ENCODE assay signal across 8 cellular contexts in genomic region chrX:54044126-54044876, GRCh38. TPM values are rescaled to one million over a fixed set of nuclear protein-coding genes. Genes with fewer than 3 reads are reported as not detected.
A peak's percentile ranks its signal among the peaks of the same experiment; 100 is the strongest.
DNase-seq lines count a peak whose midpoint lies in the region; ATAC-seq and TF ChIP-seq lines count a peak whose summit lies in the region.

Gene PHF8 (minus strand): TSS chrX:54044473. CDS start chrX:54042728, 1,745 bp downstream.

- H3K9me3 Mint-ChIP-seq in IgD-negative memory B cell = no peaks in the 10 kb centered on the region
- H3K9me3 Mint-ChIP-seq in endothelial cell (ENCODE audit: unreplicated experiment) = no peaks in the 10 kb centered on the region
- H3K9me3 Mint-ChIP-seq in mesothelial cell of epicardium = peaks cover 4% of the 10 kb centered on the region

- H3K4me3 Mint-ChIP-seq in IgD-negative memory B cell = peak within 1 kb of the TSS; percentile 91 to 100 (median 95)
- peak within 1 kb of the TSS; percentile 97 for H3K4me3 Mint-ChIP-seq in endothelial cell (ENCODE audit: unreplicated experiment)
- H3K4me3 Mint-ChIP-seq in mesothelial cell of epicardium = peak within 1 kb of the TSS; percentile 90

- peak within 1 kb of the TSS; percentile 96 to 100 (median 99) for H3K27ac Mint-ChIP-seq in IgD-negative memory B cell
- peak within 1 kb of the TSS; percentile 96 for H3K27ac Mint-ChIP-seq in endothelial cell (ENCODE audit: unreplicated experiment)
- H3K27ac Mint-ChIP-seq in mesothelial cell of epicardium = peak within 1 kb of the TSS; percentile 99

- H3K4me1 Mint-ChIP-seq in IgD-negative memory B cell (peaks cover 1 to 14% (median 8%) of the 10 kb centered on the region in 3 donors), endothelial cell (ENCODE audit: unreplicated experiment) (peaks cover 10% of the 10 kb centered on the region), mesothelial cell of epicardium (peaks cover 15% of the 10 kb centered on the region)

- DNase-seq in DMS 273 (lab: John Stamatoyannopoulos, UW; ENCODE audit: unreplicated experiment) (peak; percentile 98), OCI-M1 (lab: John Stamatoyannopoulos, UW) (peak; percentile 96), activated T-cell treated with anti-CD3 and anti-CD28 coated beads for 24 hours (ENCODE audit: low read depth) (peak; percentile 89), endothelial cell (ENCODE audit: low spot score) (peak; percentile 88), mesothelial cell of epicardium (ENCODE audit: low spot score in 2 of 2, unreplicated experiment in 2 of 2) (peak; percentile 87 to 96)
- DNase-seq in stimulated activated CD8-positive, alpha-beta memory T cell treated with anti-CD3 and anti-CD28 coated beads, Interleukin-15, amount 100 ng/mL, for 4 hours (ENCODE audit: low read depth in 2 of 2) = peak; percentile 84 to 87

- H3K36me3 Mint-ChIP-seq in IgD-negative memory B cell = peaks cover 2% of the 10 kb centered on the region
- peaks cover 4% of the 10 kb centered on the region for H3K36me3 Mint-ChIP-seq in endothelial cell (ENCODE audit: low read depth, unreplicated experiment)
- H3K36me3 Mint-ChIP-seq in mesothelial cell of epicardium = no peaks in the 10 kb centered on the region

- no peaks in the 10 kb centered on the region for H3K27me3 Mint-ChIP-seq in IgD-negative memory B cell
- peaks cover 7% of the 10 kb centered on the region for H3K27me3 Mint-ChIP-seq in endothelial cell (ENCODE audit: unreplicated experiment)
- no peaks in the 10 kb centered on the region for H3K27me3 Mint-ChIP-seq in mesothelial cell of epicardium (ENCODE audit: low read depth)

- no peak for TF ChIP-seq CTCF in endothelial cell (IDR thresholded peaks at IDR 0.05; ENCODE audit: unreplicated experiment)
- no peak for TF ChIP-seq CTCF in mesothelial cell of epicardium (IDR thresholded peaks at IDR 0.05; ENCODE audit: unreplicated experiment)

- ATAC-seq in GM21576 (IDR thresholded peaks at IDR 0.05; ENCODE audit: unreplicated experiment) = peak; percentile 79

RNA-seq across cellular contexts. Expression of gene PHF8, which starts in this region (rescaled TPM):
- 13.6 TPM for polyA plus RNA-seq in IgD-negative memory B cell
- 29.3 TPM for total RNA-seq in endothelial cell (ENCODE audit: unreplicated experiment)
- total RNA-seq in mesothelial cell of epicardium = 45.2 to 53.9 TPM (median 52.2 TPM) in 3 replicates

Comparison
In these comparisons a context has a peak if more than half of its experiments do, and no peak if none do; other contexts are left out.
1. Peak in every context shown above with its lines: DNase-seq and ATAC-seq.